Comparison of ENCODE assay signal across 29 cellular contexts in the genomic region with DNA sequence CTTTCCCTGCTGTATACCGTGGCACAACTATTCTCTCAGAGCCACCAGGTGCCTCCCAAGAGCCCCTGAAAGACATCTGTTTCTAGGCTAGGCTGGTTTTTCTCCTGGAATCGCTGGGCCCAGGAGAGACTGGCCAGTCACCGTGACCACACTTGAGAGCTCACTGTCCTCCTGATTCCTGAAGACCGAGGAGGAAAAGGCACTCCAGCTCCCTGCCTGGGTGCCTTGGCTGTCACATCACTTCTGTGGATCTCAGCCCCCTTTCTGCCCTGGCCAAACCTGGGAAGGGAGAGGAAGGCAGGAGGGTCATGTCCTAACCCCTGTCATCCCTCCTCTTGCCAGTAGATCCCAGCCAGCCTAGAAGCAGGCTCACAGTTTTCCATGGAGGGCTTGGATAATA.
"Had no signal": no experiment of that assay in that cellular context is flagged by ENCODE, and none has a peak within 500 bp of the region (broad histone marks: within the 10 kb centered on the region; RNA-seq: fewer than 3 reads in every experiment).

No MANE protein-coding gene starts in this region.

- H3K4me2 ChIP-seq: neural progenitor cell had no signal

- H3K9ac ChIP-seq: neural progenitor cell had no signal

- ATAC-seq: activated T-cell treated with anti-CD3 and anti-CD28 coated beads, Interleukin-2, amount 50 U/mL, for 72 hours; effector memory CD8-positive, alpha-beta T cell; gastrocnemius medialis; naive thymus-derived CD8-positive, alpha-beta T cell; stimulated activated effector memory CD8-positive, alpha-beta T cell treated with anti-CD3 and anti-CD28 coated beads, Interleukin-12 subunit alpha, Interleukin-12 subunit beta, amount 100 ng/mL, for 72 hours had no signal

- H3K27ac ChIP-seq: cardiac muscle cell, colonic mucosa, gastrocnemius medialis, neural progenitor cell, right lobe of liver, VCaP had no signal

- H3K27me3 ChIP-seq: ascending aorta, cardiac muscle cell, colonic mucosa, gastrocnemius medialis, left lung, neural progenitor cell, right lobe of liver had no signal

- H3K4me1 ChIP-seq: adrenal gland, colonic mucosa, gastrocnemius medialis, neural progenitor cell, right lobe of liver had no signal

- FAIRE-seq: islet of Langerhans, TTC549 had no signal

- H3K9me3 ChIP-seq: adrenal gland, ascending aorta, colonic mucosa, gastrocnemius medialis, left lung, right lobe of liver had no signal

- H3K4me3 ChIP-seq: adrenal gland, ascending aorta, cardiac muscle cell, colonic mucosa, gastrocnemius medialis, left lung, neural progenitor cell, right lobe of liver had no signal

- H3K36me3 ChIP-seq: adrenal gland, ascending aorta, cardiac muscle cell, colonic mucosa, gastrocnemius medialis, left lung, neural progenitor cell, right lobe of liver had no signal

- DNase-seq: activated CD4-positive, alpha-beta T cell treated with anti-CD3 and anti-CD28 coated beads for 4 hours; activated CD4-positive, alpha-beta T cell treated with anti-CD3 and anti-CD28 coated beads, Interleukin-2, amount 50 U/mL, for 4 hours; activated effector memory CD4-positive, alpha-beta T cell treated with Interleukin-2 at 50 U/mL for 16 hours; activated naive CD4-positive, alpha-beta T cell treated with Interleukin-2 at 50 U/mL for 16 hours; activated naive CD8-positive, alpha-beta T cell treated with anti-CD3 and anti-CD28 coated beads for 36 hours; activated T-cell treated with anti-CD3 and anti-CD28 coated beads for 4 hours; activated T-cell treated with anti-CD3 and anti-CD28 coated beads, Interleukin-2, amount 50 U/mL, for 72 hours; adrenal gland; cerebellar nuclear complex; colonic mucosa; dorsolateral prefrontal cortex; effector memory CD8-positive, alpha-beta T cell; erythroblast; gastrocnemius medialis; glutamatergic neuron; left lung; naive thymus-derived CD8-positive, alpha-beta T cell; occipital lobe; posterior cingulate gyrus; right lobe of liver; stimulated activated CD4-positive, alpha-beta T cell treated with anti-CD3 and anti-CD28 coated beads, Interleukin-4, amount 100 ng/mL, for 24 hours; T-helper 9 cell had no signal
